Comparison of ENCODE assay signal across 8 cellular contexts in genomic region chr9:129567842-129568559, GRCh38. TPM values are rescaled to one million over a fixed set of nuclear protein-coding genes. Genes with fewer than 3 reads are reported as not detected.
A peak's percentile ranks its signal among the peaks of the same experiment; 100 is the strongest.
DNase-seq lines count a peak whose midpoint lies in the region; ATAC-seq and TF ChIP-seq lines count a peak whose summit lies in the region.

No MANE protein-coding gene starts in this region.

- no peaks in the 10 kb centered on the region for H3K36me3 Mint-ChIP-seq in T-cell
- H3K36me3 Mint-ChIP-seq in nephron progenitor cell (ENCODE audit: low read depth) = no peaks in the 10 kb centered on the region

- ATAC-seq in T-cell (replicated peaks in 1 of 4) (peak in 1 of 4 experiments; percentile 24), HG03196 (IDR thresholded peaks at IDR 0.05; ENCODE audit: unreplicated experiment) (no peak)

- H3K4me1 Mint-ChIP-seq in T-cell (peaks cover 8 to 15% (median 13%) of the 10 kb centered on the region in 3 donors), nephron progenitor cell (peaks cover 58% of the 10 kb centered on the region)

- DNase-seq in SIG-M5 treated with dmso at 0.1 percent for 504 hours (lab: John Stamatoyannopoulos, UW; ENCODE audit: unreplicated experiment) (peak; percentile 38), SIG-M5 (lab: John Stamatoyannopoulos, UW) (no peak), T-cell (no peak), fibroblast of gingiva (ENCODE audit: low read depth) (peak; percentile 81), nephron progenitor cell (peak; percentile 52), activated gamma-delta T cell treated with Interleukin-2 at 50 U/mL for 16 hours (no peak), NCI-H524 treated with DMSO at 0.1 percent for 48 hours (lab: John Stamatoyannopoulos, UW) (no peak)

- H3K4me3 Mint-ChIP-seq in T-cell (peak overlapping the region; percentile 60 to 64 (median 63)), nephron progenitor cell (peak overlapping the region; percentile 76)

- H3K27me3 Mint-ChIP-seq in T-cell = peaks cover 28 to 36% of the 10 kb centered on the region in 2 donors
- peaks cover 4% of the 10 kb centered on the region for H3K27me3 Mint-ChIP-seq in nephron progenitor cell (ENCODE audit: low read depth, poor library complexity)

- POLR2A ChIA-PET in T-cell (lab: Charles Lee) = no interaction called here

- H3K9me3 Mint-ChIP-seq in T-cell = no peaks in the 10 kb centered on the region
- no peaks in the 10 kb centered on the region for H3K9me3 Mint-ChIP-seq in nephron progenitor cell

- CTCF ChIA-PET in T-cell (lab: Charles Lee) = interaction anchor here in 1 of 2 donors (0.7 kb wide), 1 partner anchor 61 kb away, joined by 3 read pairs; no protein-coding TSS in a partner anchor

- TF ChIP-seq CTCF in nephron progenitor cell (IDR thresholded peaks at IDR 0.05) = no peak

- H3K27ac Mint-ChIP-seq in T-cell = no peak overlapping the region
- H3K27ac Mint-ChIP-seq in nephron progenitor cell = peak overlapping the region; percentile 68

RNA-seq across cellular contexts. Expression of gene C9orf50, which starts 52.9 kb away (rescaled TPM):
- total RNA-seq in T-cell = not detected

RNA-seq across cellular contexts. Expression of gene NTMT1, which starts 58.0 kb away (rescaled TPM):
- 10 to 100 TPM; 31.0 to 45.0 (median 40.3) TPM for total RNA-seq in T-cell

Comparison
In these comparisons a context has a peak if more than half of its experiments do, and no peak if none do; other contexts are left out.
1. DNase-seq: peak in SIG-M5 treated with dmso at 0.1 percent for 504 hours (single experiment), fibroblast of gingiva (single experiment) and nephron progenitor cell (single experiment); none in SIG-M5 (single experiment), T-cell (0 of 34), activated gamma-delta T cell treated with Interleukin-2 at 50 U/mL for 16 hours (single experiment) and NCI-H524 treated with DMSO at 0.1 percent for 48 hours (single experiment).